1 cellular context compared by ENCODE assay signal in genomic region chr11:82818399-82819043, GRCh38.
TF ChIP-seq lines count a peak whose summit lies in the region.

No MANE protein-coding gene starts in this region.

TF ChIP-seq in HepG2, 621 proteins besides CTCF, POLR2A, EP300 and RAD21 (continued from another document and continues in another):
- TF ChIP-seq ZUFSP (CRISPR knock-in tag; IDR thresholded peaks at IDR 0.05; ENCODE audit: borderline replicate concordance) = no peak
- TF ChIP-seq HDAC2 (CRISPR knock-in tag; IDR thresholded peaks at IDR 0.05) = peak; percentile 56; the same call in 1 of the 2 replicates
- TF ChIP-seq MIER3 (CRISPR knock-in tag; IDR thresholded peaks at IDR 0.05; ENCODE audit: borderline replicate concordance) = peak; percentile 58; the same call in 1 of the 2 replicates
- peak; percentile 76 for TF ChIP-seq PAXIP1 (CRISPR knock-in tag; conservative IDR thresholded peaks at IDR 0.05)
- TF ChIP-seq CENPBD1 (CRISPR knock-in tag; IDR thresholded peaks at IDR 0.05; ENCODE audit: borderline replicate concordance, low read depth) = no peak
- TF ChIP-seq FOXK1 (CRISPR knock-in tag; IDR thresholded peaks at IDR 0.05; ENCODE audit: borderline replicate concordance, low read depth) = peak; percentile 57; the same call in 1 of the 2 replicates
- TF ChIP-seq ZNF678 (CRISPR knock-in tag; IDR thresholded peaks at IDR 0.05) = no peak
- 0 out of 2 replicates have a peak, but pooled peaks have one; percentile 22 for TF ChIP-seq ZNF574 (CRISPR knock-in tag; IDR thresholded peaks at IDR 0.05)
- TF ChIP-seq ZNF597 (CRISPR knock-in tag; IDR thresholded peaks at IDR 0.05) = no peak
- no peak for TF ChIP-seq ZSCAN22 (CRISPR knock-in tag; IDR thresholded peaks at IDR 0.05)
- TF ChIP-seq TBX2 (CRISPR knock-in tag; IDR thresholded peaks at IDR 0.05; ENCODE audit: borderline replicate concordance) = peak; percentile 36; the same call in 1 of the 2 replicates
- TF ChIP-seq HNRNPH1 (optimal IDR thresholded peaks at IDR 0.05; ENCODE audit: low read depth, low read length) = no peak
- no peak for TF ChIP-seq ZNF879 (CRISPR knock-in tag; IDR thresholded peaks at IDR 0.05)
- peak; percentile 95 for TF ChIP-seq SOX5 (CRISPR knock-in tag; IDR thresholded peaks at IDR 0.05; ENCODE audit: borderline replicate concordance)
- TF ChIP-seq ISL2 (CRISPR knock-in tag; IDR thresholded peaks at IDR 0.05) = peak; percentile 47; the same call in 1 of the 2 replicates
- no peak for TF ChIP-seq PLRG1 (conservative IDR thresholded peaks at IDR 0.05)
- TF ChIP-seq PAX8 (CRISPR knock-in tag; IDR thresholded peaks at IDR 0.05; ENCODE audit: borderline replicate concordance) = no peak
- peak; percentile 81; the same call in 1 of the 2 replicates for TF ChIP-seq JUN (CRISPR knock-in tag; IDR thresholded peaks at IDR 0.05)
- TF ChIP-seq BCL6 (CRISPR knock-in tag; IDR thresholded peaks at IDR 0.05) = peak; percentile 52; the same call in 1 of the 2 replicates
- no peak for TF ChIP-seq ZNF512 (CRISPR knock-in tag; IDR thresholded peaks at IDR 0.05)
- TF ChIP-seq AHDC1 (CRISPR knock-in tag; IDR thresholded peaks at IDR 0.05; ENCODE audit: borderline replicate concordance) = peak; percentile 75; the same call in 1 of the 2 replicates
- no peak for TF ChIP-seq FOXP1 (IDR thresholded peaks at IDR 0.05)
- TF ChIP-seq FOXP1 (CRISPR knock-in tag; IDR thresholded peaks at IDR 0.05) = peak; percentile 61
- peak; percentile 58 for TF ChIP-seq RARA (CRISPR knock-in tag; IDR thresholded peaks at IDR 0.05)
- TF ChIP-seq HNF4G (IDR thresholded peaks at IDR 0.05; ENCODE audit: borderline replicate concordance, low read depth, low read length) = peak; percentile 76; the same call in 1 of the 2 replicates
- no peak; the same call in 1 of the 2 replicates for TF ChIP-seq HNF4G (CRISPR knock-in tag; IDR thresholded peaks at IDR 0.05; ENCODE audit: borderline replicate concordance, low read depth)
- TF ChIP-seq KDM6A (CRISPR knock-in tag; IDR thresholded peaks at IDR 0.05; ENCODE audit: low read depth) = peak; percentile 31; the same call in 1 of the 2 replicates
- TF ChIP-seq ZMYM4 (CRISPR knock-in tag; IDR thresholded peaks at IDR 0.05) = peak; percentile 90
- no peak for TF ChIP-seq ZBTB8A (CRISPR knock-in tag; IDR thresholded peaks at IDR 0.05; ENCODE audit: borderline replicate concordance, low read depth)
- TF ChIP-seq ZNF772 (CRISPR knock-in tag; IDR thresholded peaks at IDR 0.05) = 0 out of 2 replicates have a peak, but pooled peaks have one; percentile 31
- peak; percentile 49; the same call in 1 of the 2 replicates for TF ChIP-seq NR2C2 (CRISPR knock-in tag; IDR thresholded peaks at IDR 0.05; ENCODE audit: borderline replicate concordance)
- TF ChIP-seq MED1 (CRISPR knock-in tag; IDR thresholded peaks at IDR 0.05) = peak; percentile 50; the same call in 1 of the 2 replicates
- TF ChIP-seq ATM (IDR thresholded peaks at IDR 0.05; ENCODE audit: borderline replicate concordance) = no peak
- peak; percentile 23; the same call in 1 of the 2 replicates for TF ChIP-seq ZGPAT (CRISPR knock-in tag; IDR thresholded peaks at IDR 0.05)
- no peak for TF ChIP-seq SP5 (CRISPR knock-in tag; IDR thresholded peaks at IDR 0.05; ENCODE audit: borderline replicate concordance, low read depth)
- TF ChIP-seq KAT8 (CRISPR knock-in tag; IDR thresholded peaks at IDR 0.05) = peak; percentile 32; the same call in 1 of the 2 replicates
- peak; percentile 42; the same call in 1 of the 2 replicates for TF ChIP-seq NCOA2 (CRISPR knock-in tag; IDR thresholded peaks at IDR 0.05)
- TF ChIP-seq ZNF644 (CRISPR knock-in tag; IDR thresholded peaks at IDR 0.05; ENCODE audit: low read depth) = peak; percentile 93
- TF ChIP-seq FIP1L1 (IDR thresholded peaks at IDR 0.05; ENCODE audit: borderline replicate concordance, insufficient read depth, low read depth, low read length) = no peak
- no peak for TF ChIP-seq ZNF230 (CRISPR knock-in tag; IDR thresholded peaks at IDR 0.05)
- peak; percentile 64 for TF ChIP-seq NR2F6 (IDR thresholded peaks at IDR 0.05)
- TF ChIP-seq NR2F6 (CRISPR knock-in tag; IDR thresholded peaks at IDR 0.05) = peak; percentile 66; the same call in 1 of the 2 replicates
- no peak for TF ChIP-seq NFIB (CRISPR knock-in tag; IDR thresholded peaks at IDR 0.05; ENCODE audit: borderline replicate concordance)
- no peak for TF ChIP-seq CBX2 (IDR thresholded peaks at IDR 0.05; ENCODE audit: low read depth, low read length)
- TF ChIP-seq CBX2 (CRISPR knock-in tag; IDR thresholded peaks at IDR 0.05; ENCODE audit: low read depth) = no peak
- TF ChIP-seq MIXL1 (CRISPR knock-in tag; IDR thresholded peaks at IDR 0.05) = peak; percentile 71
- TF ChIP-seq ZNF850 (CRISPR knock-in tag; conservative IDR thresholded peaks at IDR 0.05) = no peak
- TF ChIP-seq GFI1 (CRISPR knock-in tag; IDR thresholded peaks at IDR 0.05; ENCODE audit: borderline replicate concordance) = no peak
- peak; percentile 78 for TF ChIP-seq HNF4A (CRISPR knock-in tag; IDR thresholded peaks at IDR 0.05)
- TF ChIP-seq MBNL3 (CRISPR knock-in tag; conservative IDR thresholded peaks at IDR 0.05) = no peak
